In genomic region chr1:197200468-197200899, GRCh38 we compare ENCODE assay signal across 8 cellular contexts. TPM values are rescaled to one million over a fixed set of nuclear protein-coding genes. Genes with fewer than 3 reads are reported as not detected.
DNase-seq lines count a peak whose midpoint lies in the region; ATAC-seq and TF ChIP-seq lines count a peak whose summit lies in the region.

No MANE protein-coding gene starts in this region.

- DNase-seq in DMS53 (lab: John Stamatoyannopoulos, UW) (peak; percentile 36), DMS53 treated with DMSO at 0.1 percent for 48 hours (lab: John Stamatoyannopoulos, UW; ENCODE audit: unreplicated experiment) (no peak), cardiac muscle cell (ENCODE audit: low read depth in 1 of 2, low spot score in 1 of 2) (peak in 1 of 2 donors; percentile 50), retinal pigment epithelial cell (ENCODE audit: low read depth) (no peak)

- H3K4me1 Mint-ChIP-seq in activated naive CD4-positive, alpha-beta T cell treated with anti-CD3 and anti-CD28 coated beads, Interleukin-2, amount 50 U/mL, for 24 hours = peaks cover 71% of the 10 kb centered on the region

- H3K27ac ChIP-seq in HUES64 (ENCODE audit: low read depth, low read length) (peak overlapping the region; percentile 73), cardiac muscle cell (peak overlapping the region; percentile 90)

- TF ChIP-seq CTCF in cardiac muscle cell (IDR thresholded peaks at IDR 0.05; ENCODE audit: low read depth, low read length) (no peak), retinal pigment epithelial cell (conservative IDR thresholded peaks at IDR 0.05; ENCODE audit: low read depth, low read length) (no peak)

- H3K27me3 ChIP-seq in HUES64 (ENCODE audit: insufficient read depth, low read length) (no peaks in the 10 kb centered on the region), cardiac muscle cell (no peaks in the 10 kb centered on the region)

- H3K27me3 Mint-ChIP-seq in activated naive CD4-positive, alpha-beta T cell treated with anti-CD3 and anti-CD28 coated beads, Interleukin-2, amount 50 U/mL, for 24 hours = no peaks in the 10 kb centered on the region

- no peaks in the 10 kb centered on the region for H3K36me3 ChIP-seq in HUES64 (ENCODE audit: insufficient read depth, low read length)
- H3K36me3 ChIP-seq in cardiac muscle cell = no peaks in the 10 kb centered on the region

- peak overlapping the region; percentile 97 for H3K4me3 Mint-ChIP-seq in activated naive CD4-positive, alpha-beta T cell treated with anti-CD3 and anti-CD28 coated beads, Interleukin-2, amount 50 U/mL, for 24 hours

- H3K4me3 ChIP-seq in HUES64 (ENCODE audit: low read length) (peak overlapping the region; percentile 86), cardiac muscle cell (peak overlapping the region; percentile 87), retinal pigment epithelial cell (ENCODE audit: low read length) (peak overlapping the region; percentile 78)

- peak overlapping the region; percentile 72 for H3K9ac ChIP-seq in HUES64 (ENCODE audit: low read depth, low read length)

- no peaks in the 10 kb centered on the region for H3K9me3 Mint-ChIP-seq in activated naive CD4-positive, alpha-beta T cell treated with anti-CD3 and anti-CD28 coated beads, Interleukin-2, amount 50 U/mL, for 24 hours

- H3K4me1 ChIP-seq in HUES64 (ENCODE audit: insufficient read depth, low read length) (peaks cover 35% of the 10 kb centered on the region), cardiac muscle cell (ENCODE audit: low read depth) (peaks cover 19% of the 10 kb centered on the region)

- 4% methylated on average over 11 of the region's 12 CpGs for WGBS in HUES64

- ATAC-seq in HG03135 (IDR thresholded peaks at IDR 0.05; ENCODE audit: unreplicated experiment) = no peak
- no peak for ATAC-seq in GM19324 (IDR thresholded peaks at IDR 0.05; ENCODE audit: low FRiP score, unreplicated experiment)

- peaks cover 3% of the 10 kb centered on the region for H3K36me3 Mint-ChIP-seq in activated naive CD4-positive, alpha-beta T cell treated with anti-CD3 and anti-CD28 coated beads, Interleukin-2, amount 50 U/mL, for 24 hours

- H3K27ac Mint-ChIP-seq in activated naive CD4-positive, alpha-beta T cell treated with anti-CD3 and anti-CD28 coated beads, Interleukin-2, amount 50 U/mL, for 24 hours = peak overlapping the region; percentile 97

- no peaks in the 10 kb centered on the region for H3K9me3 ChIP-seq in HUES64 (ENCODE audit: insufficient read depth, low read depth, low read length)
- no peaks in the 10 kb centered on the region for H3K9me3 ChIP-seq in cardiac muscle cell (ENCODE audit: low read depth)

RNA-seq across cellular contexts. Expression of gene ZBTB41, which starts 0.6 kb away (rescaled TPM):
- polyA plus RNA-seq in HUES64 (2013, experiment 1 of 2) = 2.4 TPM
- polyA plus RNA-seq in HUES64 (2013, experiment 2 of 2) = 3.2 TPM
- total RNA-seq in cardiac muscle cell = 4.6 and 7.8 TPM in 2 replicates
- polyA plus RNA-seq in cardiac muscle cell = 2.2 and 3.1 TPM in 2 replicates

RNA-seq across cellular contexts. Expression of gene ASPM, which starts 54.0 kb away (rescaled TPM):
- polyA plus RNA-seq in HUES64 (2013, experiment 1 of 2) = 28.2 TPM
- polyA plus RNA-seq in HUES64 (2013, experiment 2 of 2) = 32.4 TPM
- 3.3 and 43.7 TPM in 2 replicates for total RNA-seq in cardiac muscle cell
- 3.4 and 21.1 TPM in 2 replicates for polyA plus RNA-seq in cardiac muscle cell
